9 cellular contexts compared by ENCODE assay signal in the genomic region with DNA sequence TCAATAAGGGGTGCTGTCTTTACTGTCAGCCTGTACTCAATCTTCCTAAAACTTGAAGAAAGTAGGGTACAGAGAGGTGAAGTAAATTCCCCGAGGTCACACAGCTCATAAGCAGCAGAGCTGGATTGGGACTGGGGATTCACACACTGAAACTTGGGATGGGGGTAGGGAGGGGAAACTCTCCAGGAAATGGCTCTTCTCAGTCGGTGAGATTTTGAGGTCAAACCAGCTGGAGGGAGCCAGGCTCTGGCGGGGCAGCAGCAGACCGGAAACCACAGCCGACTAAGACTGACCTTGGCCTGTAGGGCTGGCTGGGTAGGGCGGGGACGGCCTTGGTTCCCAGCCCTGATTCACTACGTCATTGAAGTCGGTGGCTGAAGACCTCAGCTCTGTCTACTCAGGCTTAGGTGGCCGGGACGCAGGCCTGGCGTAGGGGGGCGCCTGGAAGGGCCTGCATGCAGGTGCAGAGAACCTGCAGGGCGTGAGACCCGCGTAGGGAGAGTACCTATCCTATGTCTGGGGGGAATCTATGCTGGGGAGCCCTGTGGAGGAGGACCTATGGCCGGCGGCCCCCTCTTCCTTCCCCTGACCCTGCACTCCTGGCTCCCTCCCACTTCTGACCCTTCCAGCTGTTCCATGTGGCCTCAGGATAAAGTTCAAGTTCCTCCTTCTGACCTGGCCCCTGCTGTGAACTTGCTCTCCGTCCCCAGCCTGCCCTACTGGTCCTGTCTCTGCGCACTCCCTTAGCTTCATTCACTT. TPM values are rescaled to one million over a fixed set of nuclear protein-coding genes. Genes with fewer than 3 reads are reported as not detected.
A peak's percentile ranks its signal among the peaks of the same experiment; 100 is the strongest.
DNase-seq lines count a peak whose midpoint lies in the region; ATAC-seq and TF ChIP-seq lines count a peak whose summit lies in the region.
"Had no signal": no experiment of that assay in that cellular context is flagged by ENCODE, and none has a peak within 500 bp of the region (broad histone marks: within the 10 kb centered on the region; RNA-seq: fewer than 3 reads in every experiment).

No MANE protein-coding gene starts in this region.

- TF ChIP-seq POLR2A in vagina (IDR thresholded peaks at IDR 0.05) = no peak

- H4K20me1 ChIP-seq in fibroblast of lung (ENCODE audit: control insufficient read depth, extremely low read depth, insufficient read depth, low read length) = no peaks in the 10 kb centered on the region

- no peaks in the 10 kb centered on the region for H3K79me2 ChIP-seq in fibroblast of lung (ENCODE audit: control insufficient read depth, insufficient read depth, low read length)

- intact Hi-C loops in vagina (cut with DNase I) = no loop called here

- peak; percentile 80 for DNase-seq in SW480 (ENCODE audit: low spot score)
- DNase-seq in fibroblast of lung (ENCODE audit: low read depth in 2 of 2) = peak; percentile 86
- DNase-seq in natural killer cell treated with Interleukin-12 subunit alpha and Interleukin-12 subunit beta and Interleukin-15 and Interleukin-18, amount 100 ng/mL, for 72 hours (ENCODE audit: low spot score) = peak; percentile 91
- DNase-seq in NCI-H2227 treated with DMSO at 0.1 percent for 48 hours (lab: John Stamatoyannopoulos, UW) = no peak
- no peak for DNase-seq in vagina (ENCODE audit: extremely low spot score in 2 of 2)
- no peak for DNase-seq in NAMALWA (ENCODE audit: low spot score)
- DNase-seq: activated T-cell treated with anti-CD3 and anti-CD28 coated beads, Interleukin-2, amount 50 U/mL, for 4 hours had no signal

- H3K27ac ChIP-seq in fibroblast of lung (ENCODE audit: insufficient read depth, low read length) (peak overlapping the region; percentile 49), vagina (no peak overlapping the region)

- H3K9me3 ChIP-seq in fibroblast of lung (ENCODE audit: control insufficient read depth, insufficient read depth, low read depth, low read length) (no peaks in the 10 kb centered on the region), vagina (no peaks in the 10 kb centered on the region)

- no peaks in the 10 kb centered on the region for H3K9me3 Mint-ChIP-seq in natural killer cell treated with Interleukin-12 subunit alpha and Interleukin-12 subunit beta and Interleukin-15 and Interleukin-18, amount 100 ng/mL, for 72 hours
- H3K9me3 Mint-ChIP-seq: activated T-cell treated with anti-CD3 and anti-CD28 coated beads, Interleukin-2, amount 50 U/mL, for 4 hours had no signal

- H3K4me1 ChIP-seq in fibroblast of lung (ENCODE audit: control insufficient read depth, extremely low read depth, insufficient read depth, low read length) (peaks cover 3% of the 10 kb centered on the region), vagina (no peaks in the 10 kb centered on the region)

- H3K27me3 ChIP-seq in fibroblast of lung (ENCODE audit: control insufficient read depth, insufficient read depth, low read length) (no peaks in the 10 kb centered on the region), vagina (no peaks in the 10 kb centered on the region)

- H3K4me3 ChIP-seq in fibroblast of lung (replicated peaks in 1 of 4; ENCODE audit: control extremely low read depth in 1 of 4, insufficient read depth in 1 of 4, low read depth in 3 of 4, low read length in 4 of 4) (no peak overlapping the region), vagina (no peak overlapping the region)

- no peaks in the 10 kb centered on the region for H3K36me3 Mint-ChIP-seq in natural killer cell treated with Interleukin-12 subunit alpha and Interleukin-12 subunit beta and Interleukin-15 and Interleukin-18, amount 100 ng/mL, for 72 hours

- TF ChIP-seq CTCF in fibroblast of lung (conservative IDR thresholded peaks at IDR 0.05 in 1 of 2, IDR thresholded peaks at IDR 0.05 in 1 of 2; ENCODE audit: low read depth in 1 of 2, low read length in 2 of 2) (no peak), vagina (IDR thresholded peaks at IDR 0.05) (no peak)

- H3K27me3 Mint-ChIP-seq in natural killer cell treated with Interleukin-12 subunit alpha and Interleukin-12 subunit beta and Interleukin-15 and Interleukin-18, amount 100 ng/mL, for 72 hours = no peaks in the 10 kb centered on the region

- H3K27ac Mint-ChIP-seq in natural killer cell treated with Interleukin-12 subunit alpha and Interleukin-12 subunit beta and Interleukin-15 and Interleukin-18, amount 100 ng/mL, for 72 hours = peak overlapping the region; percentile 66 to 76

- no peak overlapping the region for H2AFZ ChIP-seq in fibroblast of lung (ENCODE audit: low read length)

- peaks cover 16 to 18% of the 10 kb centered on the region in 2 donors for H3K4me1 Mint-ChIP-seq in natural killer cell treated with Interleukin-12 subunit alpha and Interleukin-12 subunit beta and Interleukin-15 and Interleukin-18, amount 100 ng/mL, for 72 hours (ENCODE audit: low read depth in 2 of 2)

- ATAC-seq in GM19023 (IDR thresholded peaks at IDR 0.05; ENCODE audit: unreplicated experiment) = peak; percentile 80
- peak; percentile 88 for ATAC-seq in HG03095 (IDR thresholded peaks at IDR 0.05; ENCODE audit: unreplicated experiment)
- peak; percentile 98 for ATAC-seq in natural killer cell treated with Interleukin-12 subunit alpha and Interleukin-12 subunit beta and Interleukin-15 and Interleukin-18, amount 100 ng/mL, for 72 hours

- no peak overlapping the region for H3K9ac ChIP-seq in fibroblast of lung (ENCODE audit: insufficient read depth, low read length)

- H3K4me2 ChIP-seq in fibroblast of lung (ENCODE audit: extremely low read depth, insufficient read depth, low read length) = no peak overlapping the region

- H3K4me3 Mint-ChIP-seq in natural killer cell treated with Interleukin-12 subunit alpha and Interleukin-12 subunit beta and Interleukin-15 and Interleukin-18, amount 100 ng/mL, for 72 hours = peak overlapping the region; percentile 71
- H3K4me3 Mint-ChIP-seq: activated T-cell treated with anti-CD3 and anti-CD28 coated beads, Interleukin-2, amount 50 U/mL, for 4 hours had no signal

- no peaks in the 10 kb centered on the region for H3K36me3 ChIP-seq in fibroblast of lung (ENCODE audit: control insufficient read depth, insufficient read depth, low read length)
- H3K36me3 ChIP-seq in vagina = no peaks in the 10 kb centered on the region

RNA-seq across cellular contexts. Expression of a gene that starts 11.8 kb away (rescaled TPM):
- total RNA-seq in fibroblast of lung (not detected in 2 replicates), vagina (not detected)
- polyA plus RNA-seq in fibroblast of lung = not detected in 2 replicates
- polyA plus RNA-seq in fibroblast of lung (2012) = not detected in 2 replicates
- polyA minus RNA-seq in fibroblast of lung (ENCODE audit: low replicate concordance) = not detected in 2 replicates
- not detected for total RNA-seq in natural killer cell treated with Interleukin-12 subunit alpha and Interleukin-12 subunit beta and Interleukin-15 and Interleukin-18, amount 100 ng/mL, for 72 hours
- total RNA-seq: activated T-cell treated with anti-CD3 and anti-CD28 coated beads, Interleukin-2, amount 50 U/mL, for 4 hours had no signal

RNA-seq across cellular contexts. Expression of a gene that starts 28.6 kb away (rescaled TPM):
- total RNA-seq in fibroblast of lung = under 0.01 TPM in 1 of 2 replicates, not detected in the other
- 0.05 TPM in 1 of 2 replicates, not detected in the other for polyA plus RNA-seq in fibroblast of lung
- polyA plus RNA-seq in fibroblast of lung (2012) = 0.07 and 0.12 TPM in 2 replicates
- polyA minus RNA-seq in fibroblast of lung (ENCODE audit: low replicate concordance) = not detected in 2 replicates
- total RNA-seq in natural killer cell treated with Interleukin-12 subunit alpha and Interleukin-12 subunit beta and Interleukin-15 and Interleukin-18, amount 100 ng/mL, for 72 hours = under 1 TPM in 1 of 2 donors, not detected in 1; 0.48 TPM
- 2.0 TPM for total RNA-seq in vagina

RNA-seq across cellular contexts. Expression of a gene that starts 44.9 kb away (rescaled TPM):
- total RNA-seq in fibroblast of lung = 47.0 and 70.2 TPM in 2 replicates
- polyA plus RNA-seq in fibroblast of lung = 35.3 and 61.1 TPM in 2 replicates
- 56.6 and 110 TPM in 2 replicates for polyA plus RNA-seq in fibroblast of lung (2012)
- 96.9 and 137 TPM in 2 replicates for polyA minus RNA-seq in fibroblast of lung (ENCODE audit: low replicate concordance)
- total RNA-seq in natural killer cell treated with Interleukin-12 subunit alpha and Interleukin-12 subunit beta and Interleukin-15 and Interleukin-18, amount 100 ng/mL, for 72 hours = 100 to 1,000 TPM; 121 to 192 TPM
- 93.1 TPM for total RNA-seq in vagina

Comparison
In these comparisons a context has a peak if more than half of its experiments do, and no peak if none do; other contexts are left out.
1. DNase-seq: peak in SW480 (single experiment), fibroblast of lung (2 of 2) and natural killer cell treated with Interleukin-12 subunit alpha and Interleukin-12 subunit beta and Interleukin-15 and Interleukin-18, amount 100 ng/mL, for 72 hours (single experiment); none in NCI-H2227 treated with DMSO at 0.1 percent for 48 hours (single experiment), vagina (0 of 2) and NAMALWA (single experiment).
2. Peak in every context shown above with its lines, with median percentiles within 50 percentile points of each other: ATAC-seq.